ENCODE assay signal across 17 cellular contexts in the genomic region with DNA sequence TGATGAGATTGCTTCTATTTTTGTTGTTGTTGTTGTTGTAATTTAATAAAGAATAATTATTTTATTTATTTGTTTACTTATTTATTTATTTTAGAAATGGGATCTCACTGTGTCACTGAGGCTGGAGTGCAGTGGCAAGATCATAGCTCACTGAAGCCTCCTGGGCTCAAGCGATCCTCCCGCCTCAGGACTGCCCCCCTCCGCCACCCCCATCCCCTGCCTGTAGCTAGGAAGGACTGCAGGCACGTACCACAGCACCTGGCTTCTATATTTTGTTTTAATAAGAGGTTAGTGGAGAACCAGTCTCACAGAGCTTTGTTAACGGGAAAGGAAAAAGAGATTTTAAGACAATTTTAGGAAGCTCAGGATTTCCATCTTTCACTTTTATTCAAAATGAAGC.
"Had no signal": no experiment of that assay in that cellular context is flagged by ENCODE, and none has a peak within 500 bp of the region (broad histone marks: within the 10 kb centered on the region; RNA-seq: fewer than 3 reads in every experiment).

No MANE protein-coding gene starts in this region.

- H3K27me3 ChIP-seq: Peyer's patch, SJCRH30 had no signal

- H3K4me3 ChIP-seq: MG63, Peyer's patch, SJCRH30 had no signal

- DNase-seq: Karpas-422; KG1; MG63; NCI-H1092 treated with DMSO at 0.1 percent for 48 hours; NCI-H1436; NCI-H187; NCI-H2029; NCI-H2171 treated with DMSO at 0.1 percent for 48 hours; NCI-H524; NCI-H526 treated with DMSO at 0.1 percent for 48 hours; NCI-H748 treated with DMSO at 0.1 percent for 48 hours; NK-92 treated with Interleukin-12 subunit alpha and Interleukin-12 subunit beta, amount 100 ng/mL, for 24 hours; PC-3; Peyer's patch; SHP77 treated with DMSO at 0.1 percent for 48 hours; SJCRH30 had no signal

- H3K36me3 ChIP-seq: MG63, Peyer's patch, SJCRH30 had no signal

- H3K4me1 ChIP-seq: SJCRH30 had no signal

- H3K27ac ChIP-seq: Peyer's patch, SJCRH30 had no signal

- H3K9me3 ChIP-seq: MG63, Peyer's patch, SJCRH30 had no signal

- ATAC-seq: PC-3, Right ventricle myocardium inferior had no signal
